7 cellular contexts compared by ENCODE assay signal in genomic region chr6:106163966-106164877, GRCh38.
DNase-seq lines count a peak whose midpoint lies in the region; ATAC-seq and TF ChIP-seq lines count a peak whose summit lies in the region.

No MANE protein-coding gene starts in this region.

- no peaks in the 10 kb centered on the region for H3K36me3 ChIP-seq in colonic mucosa
- H3K36me3 ChIP-seq in SJCRH30: no peaks in the 10 kb centered on the region

- no peaks in the 10 kb centered on the region for H3K27me3 Mint-ChIP-seq in osteocyte (ENCODE audit: unreplicated experiment)

- H3K27ac ChIP-seq in colonic mucosa (peak overlapping the region; percentile 68), SJCRH30 (no peak overlapping the region)

- ATAC-seq in GM18907 (IDR thresholded peaks at IDR 0.05; ENCODE audit: unreplicated experiment) (peak; percentile 68), HG03025 (IDR thresholded peaks at IDR 0.05; ENCODE audit: low FRiP score, unreplicated experiment) (peak; percentile 40)

- H3K9me3 Mint-ChIP-seq in osteocyte (ENCODE audit: unreplicated experiment): no peaks in the 10 kb centered on the region

- H3K4me3 ChIP-seq in colonic mucosa (no peak overlapping the region), SJCRH30 (no peak overlapping the region)

- H3K27ac Mint-ChIP-seq in osteocyte (ENCODE audit: unreplicated experiment): peak overlapping the region; percentile 71

- H3K4me1 ChIP-seq in colonic mucosa (no peaks in the 10 kb centered on the region), SJCRH30 (0 out of 2 replicates have a peak, but pooled peaks cover 3% of the 10 kb centered on the region)

- H3K9ac ChIP-seq in colonic mucosa (ENCODE audit: low read depth in 2 of 2, low read length in 2 of 2): peak overlapping the region; percentile 22 to 26

- DNase-seq in T-helper 9 cell (peak; percentile 9), colonic mucosa (no peak), osteocyte (ENCODE audit: extremely low spot score, unreplicated experiment) (no peak), SJCRH30 (no peak), NCI-H526 (lab: John Stamatoyannopoulos, UW) (no peak)

- no peaks in the 10 kb centered on the region for H3K36me3 Mint-ChIP-seq in osteocyte (ENCODE audit: unreplicated experiment)

- no peaks in the 10 kb centered on the region for H3K9me3 ChIP-seq in colonic mucosa
- H3K9me3 ChIP-seq in SJCRH30 (replicated peaks): no peaks in the 10 kb centered on the region

- intact Hi-C loops in colonic mucosa (cut with DNase I): no loop called here

- no peak for TF ChIP-seq CTCF in colonic mucosa (IDR thresholded peaks at IDR 0.05)
- no peak for TF ChIP-seq CTCF in osteocyte (IDR thresholded peaks at IDR 0.05)

- H3K27me3 ChIP-seq in colonic mucosa (no peaks in the 10 kb centered on the region), SJCRH30 (no peaks in the 10 kb centered on the region)

- peaks cover 24% of the 10 kb centered on the region for H3K4me1 Mint-ChIP-seq in osteocyte (ENCODE audit: unreplicated experiment)

- no peak overlapping the region for H3K4me3 Mint-ChIP-seq in osteocyte (ENCODE audit: unreplicated experiment)
